18 cellular contexts compared by ENCODE assay signal in genomic region chr14:54786816-54787215, GRCh38.
DNase-seq lines count a peak whose midpoint lies in the region; ATAC-seq lines count a peak whose summit lies in the region.
"Had no signal": no experiment of that assay in that cellular context is flagged by ENCODE, and none has a peak within 500 bp of the region (broad histone marks: within the 10 kb centered on the region; RNA-seq: fewer than 3 reads in every experiment).

No MANE protein-coding gene starts in this region.

- no peaks in the 10 kb centered on the region for H3K9me3 Mint-ChIP-seq in dendritic cell treated with granulocyte-macrophage colony-stimulating factor and Interleukin-4, amounts not matched to agents 40 ng/mL and 50 ng/mL, for 4 days
- H3K9me3 Mint-ChIP-seq: activated CD4-positive, alpha-beta T cell treated with anti-CD3 and anti-CD28 coated beads, Interleukin-2, amount 10 ng/mL, durations not matched to agents 24 days and 14 days; activated naive CD4-positive, alpha-beta T cell treated with anti-CD3 and anti-CD28 coated beads, Interleukin-2, amount 50 U/mL, for 72 hours had no signal

- H3K4me1 Mint-ChIP-seq in dendritic cell treated with granulocyte-macrophage colony-stimulating factor and Interleukin-4, amounts not matched to agents 40 ng/mL and 50 ng/mL, for 4 days (ENCODE audit: low read depth) = peaks cover 67% of the 10 kb centered on the region

- intact Hi-C loops in dendritic cell treated with granulocyte-macrophage colony-stimulating factor and Interleukin-4, amounts not matched to agents 40 ng/mL and 50 ng/mL, for 4 days (cut with micrococcal nuclease) = loop anchor here (5.0 kb wide), 1 partner anchor 285 kb away; no protein-coding TSS in a partner anchor

- no peaks in the 10 kb centered on the region for H3K36me3 Mint-ChIP-seq in dendritic cell treated with granulocyte-macrophage colony-stimulating factor and Interleukin-4, amounts not matched to agents 40 ng/mL and 50 ng/mL, for 4 days (ENCODE audit: low read depth)
- H3K36me3 Mint-ChIP-seq: activated CD8-positive, alpha-beta memory T cell treated with anti-CD3 and anti-CD28 coated beads, Interleukin-2, amount 10 ng/mL, durations not matched to agents 7 days and 5 days; activated naive CD4-positive, alpha-beta T cell treated with anti-CD3 and anti-CD28 coated beads, Interleukin-2, amount 50 U/mL, for 72 hours had no signal

- peaks cover 4% of the 10 kb centered on the region for H3K27me3 Mint-ChIP-seq in dendritic cell treated with granulocyte-macrophage colony-stimulating factor and Interleukin-4, amounts not matched to agents 40 ng/mL and 50 ng/mL, for 4 days
- H3K27me3 Mint-ChIP-seq: activated CD4-positive, alpha-beta T cell treated with anti-CD3 and anti-CD28 coated beads, Interleukin-2, amount 10 ng/mL, durations not matched to agents 24 days and 14 days had no signal

- ATAC-seq in left lobe of liver (no peak), HG03097 (IDR thresholded peaks at IDR 0.05; ENCODE audit: low FRiP score, unreplicated experiment) (no peak), GM21381 (IDR thresholded peaks at IDR 0.05; ENCODE audit: unreplicated experiment) (no peak)
- ATAC-seq: activated CD8-positive, alpha-beta memory T cell treated with anti-CD3 and anti-CD28 coated beads, Interleukin-2, amount 10 ng/mL, durations not matched to agents 7 days and 5 days; activated naive CD4-positive, alpha-beta T cell treated with anti-CD3 and anti-CD28 coated beads, Interleukin-2, amount 50 U/mL, for 72 hours had no signal

- no peak overlapping the region for H3K4me3 Mint-ChIP-seq in dendritic cell treated with granulocyte-macrophage colony-stimulating factor and Interleukin-4, amounts not matched to agents 40 ng/mL and 50 ng/mL, for 4 days
- H3K4me3 Mint-ChIP-seq: activated CD4-positive, alpha-beta T cell treated with anti-CD3 and anti-CD28 coated beads, Interleukin-2, amount 10 ng/mL, durations not matched to agents 24 days and 14 days; activated CD8-positive, alpha-beta memory T cell treated with anti-CD3 and anti-CD28 coated beads, Interleukin-2, amount 10 ng/mL, durations not matched to agents 7 days and 5 days had no signal

- H3K27ac Mint-ChIP-seq in dendritic cell treated with granulocyte-macrophage colony-stimulating factor and Interleukin-4, amounts not matched to agents 40 ng/mL and 50 ng/mL, for 4 days = peak overlapping the region; percentile 82
- H3K27ac Mint-ChIP-seq: activated CD4-positive, alpha-beta T cell treated with anti-CD3 and anti-CD28 coated beads, Interleukin-2, amount 10 ng/mL, durations not matched to agents 24 days and 14 days; activated CD8-positive, alpha-beta memory T cell treated with anti-CD3 and anti-CD28 coated beads, Interleukin-2, amount 10 ng/mL, durations not matched to agents 7 days and 5 days; activated naive CD4-positive, alpha-beta T cell treated with anti-CD3 and anti-CD28 coated beads, Interleukin-2, amount 50 U/mL, for 72 hours had no signal

- DNase-seq in CD1c-positive myeloid dendritic cell (ENCODE audit: extremely low spot score) (peak; percentile 3), NCI-H526 (lab: John Stamatoyannopoulos, UW) (peak; percentile 62 to 63), left lobe of liver (ENCODE audit: low spot score) (peak; percentile 45), NCI-H82 treated with DMSO at 0.1 percent for 48 hours (lab: John Stamatoyannopoulos, UW; ENCODE audit: unreplicated experiment) (no peak), COR-L47 (lab: John Stamatoyannopoulos, UW) (no peak)
- DNase-seq: activated CD4-positive, alpha-beta T cell treated with anti-CD3 and anti-CD28 coated beads, Interleukin-2, amount 10 ng/mL, durations not matched to agents 24 days and 14 days; activated CD8-positive, alpha-beta memory T cell treated with anti-CD3 and anti-CD28 coated beads, Interleukin-2, amount 10 ng/mL, durations not matched to agents 7 days and 5 days; DMS79 treated with DMSO at 0.1 percent for 48 hours; IMR-90; MM.1S; NCI-H187 treated with DMSO at 0.1 percent for 48 hours; SHP77; stimulated activated CD4-positive, alpha-beta T cell treated with anti-CD3 and anti-CD28 coated beads, Interleukin-12 subunit alpha, Interleukin-12 subunit beta, amount 100 ng/mL, for 4 hours; trophoblast cell had no signal

Comparison
In these comparisons a context has a peak if more than half of its experiments do, and no peak if none do; other contexts are left out.
1. DNase-seq: peak in CD1c-positive myeloid dendritic cell (single experiment), NCI-H526 (2 of 2) and left lobe of liver (single experiment); none in NCI-H82 treated with DMSO at 0.1 percent for 48 hours (single experiment) and COR-L47 (single experiment).